ENCODE assay signal across 1 cellular context in the genomic region with DNA sequence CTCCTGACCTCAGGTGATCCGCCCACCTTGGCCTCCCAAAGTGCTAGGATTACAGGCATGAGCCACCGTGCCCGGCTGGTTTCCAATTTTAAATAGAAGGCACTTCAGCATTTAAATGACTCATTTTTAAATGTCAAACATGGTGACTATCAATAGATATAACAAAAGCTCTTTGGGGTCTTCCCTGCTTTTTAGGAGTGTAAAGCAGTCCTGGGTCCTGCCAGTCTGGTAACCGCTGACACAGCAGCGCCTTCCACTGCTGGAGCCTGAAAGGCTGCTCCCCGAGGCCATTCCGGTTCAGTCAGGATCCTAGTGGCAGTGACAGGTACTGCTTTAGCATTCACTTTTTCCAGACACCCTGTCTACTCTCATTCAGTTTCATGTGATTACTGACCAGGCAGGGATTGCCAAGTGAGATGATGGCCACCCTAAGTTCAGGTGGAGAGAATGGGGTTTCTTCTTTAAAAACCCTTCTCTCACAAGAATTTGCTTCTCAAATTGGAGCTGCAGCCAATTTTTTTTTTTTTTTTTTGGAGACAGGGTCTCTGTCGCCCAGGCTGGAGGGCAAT.
TF ChIP-seq lines count a peak whose summit lies in the region.

No MANE protein-coding gene starts in this region.

TF ChIP-seq in K562, 482 proteins besides CTCF, POLR2A, EP300 and RAD21 (continued from another document):
- TF ChIP-seq, protein P1, sequence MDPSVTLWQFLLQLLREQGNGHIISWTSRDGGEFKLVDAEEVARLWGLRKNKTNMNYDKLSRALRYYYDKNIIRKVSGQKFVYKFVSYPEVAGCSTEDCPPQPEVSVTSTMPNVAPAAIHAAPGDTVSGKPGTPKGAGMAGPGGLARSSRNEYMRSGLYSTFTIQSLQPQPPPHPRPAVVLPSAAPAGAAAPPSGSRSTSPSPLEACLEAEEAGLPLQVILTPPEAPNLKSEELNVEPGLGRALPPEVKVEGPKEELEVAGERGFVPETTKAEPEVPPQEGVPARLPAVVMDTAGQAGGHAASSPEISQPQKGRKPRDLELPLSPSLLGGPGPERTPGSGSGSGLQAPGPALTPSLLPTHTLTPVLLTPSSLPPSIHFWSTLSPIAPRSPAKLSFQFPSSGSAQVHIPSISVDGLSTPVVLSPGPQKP (CRISPR knock-in tag; IDR thresholded peaks at IDR 0.05): no peak
- no peak for TF ChIP-seq ZNF764 (CRISPR knock-in tag; IDR thresholded peaks at IDR 0.05; ENCODE audit: low read depth)
- TF ChIP-seq, protein P2, sequence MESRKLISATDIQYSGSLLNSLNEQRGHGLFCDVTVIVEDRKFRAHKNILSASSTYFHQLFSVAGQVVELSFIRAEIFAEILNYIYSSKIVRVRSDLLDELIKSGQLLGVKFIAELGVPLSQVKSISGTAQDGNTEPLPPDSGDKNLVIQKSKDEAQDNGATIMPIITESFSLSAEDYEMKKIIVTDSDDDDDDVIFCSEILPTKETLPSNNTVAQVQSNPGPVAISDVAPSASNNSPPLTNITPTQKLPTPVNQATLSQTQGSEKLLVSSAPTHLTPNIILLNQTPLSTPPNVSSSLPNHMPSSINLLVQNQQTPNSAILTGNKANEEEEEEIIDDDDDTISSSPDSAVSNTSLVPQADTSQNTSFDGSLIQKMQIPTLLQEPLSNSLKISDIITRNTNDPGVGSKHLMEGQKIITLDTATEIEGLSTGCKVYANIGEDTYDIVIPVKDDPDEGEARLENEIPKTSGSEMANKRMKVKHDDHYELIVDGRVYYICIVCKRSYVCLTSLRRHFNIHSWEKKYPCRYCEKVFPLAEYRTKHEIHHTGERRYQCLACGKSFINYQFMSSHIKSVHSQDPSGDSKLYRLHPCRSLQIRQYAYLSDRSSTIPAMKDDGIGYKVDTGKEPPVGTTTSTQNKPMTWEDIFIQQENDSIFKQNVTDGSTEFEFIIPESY (CRISPR knock-in tag; IDR thresholded peaks at IDR 0.05): peak; percentile 91
- TF ChIP-seq, protein P3, sequence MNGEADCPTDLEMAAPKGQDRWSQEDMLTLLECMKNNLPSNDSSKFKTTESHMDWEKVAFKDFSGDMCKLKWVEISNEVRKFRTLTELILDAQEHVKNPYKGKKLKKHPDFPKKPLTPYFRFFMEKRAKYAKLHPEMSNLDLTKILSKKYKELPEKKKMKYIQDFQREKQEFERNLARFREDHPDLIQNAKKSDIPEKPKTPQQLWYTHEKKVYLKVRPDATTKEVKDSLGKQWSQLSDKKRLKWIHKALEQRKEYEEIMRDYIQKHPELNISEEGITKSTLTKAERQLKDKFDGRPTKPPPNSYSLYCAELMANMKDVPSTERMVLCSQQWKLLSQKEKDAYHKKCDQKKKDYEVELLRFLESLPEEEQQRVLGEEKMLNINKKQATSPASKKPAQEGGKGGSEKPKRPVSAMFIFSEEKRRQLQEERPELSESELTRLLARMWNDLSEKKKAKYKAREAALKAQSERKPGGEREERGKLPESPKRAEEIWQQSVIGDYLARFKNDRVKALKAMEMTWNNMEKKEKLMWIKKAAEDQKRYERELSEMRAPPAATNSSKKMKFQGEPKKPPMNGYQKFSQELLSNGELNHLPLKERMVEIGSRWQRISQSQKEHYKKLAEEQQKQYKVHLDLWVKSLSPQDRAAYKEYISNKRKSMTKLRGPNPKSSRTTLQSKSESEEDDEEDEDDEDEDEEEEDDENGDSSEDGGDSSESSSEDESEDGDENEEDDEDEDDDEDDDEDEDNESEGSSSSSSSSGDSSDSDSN (IDR thresholded peaks at IDR 0.05; ENCODE audit: borderline replicate concordance in 1 of 2, low read depth in 2 of 2, low read length in 2 of 2): 0 out of 4 replicates have a peak, but pooled peaks of 1 of the 2 experiments have one; percentile 31
TF ChIP-seq in K562: peak in this region for 14.
